ENCODE assay signal across 17 cellular contexts in the genomic region with DNA sequence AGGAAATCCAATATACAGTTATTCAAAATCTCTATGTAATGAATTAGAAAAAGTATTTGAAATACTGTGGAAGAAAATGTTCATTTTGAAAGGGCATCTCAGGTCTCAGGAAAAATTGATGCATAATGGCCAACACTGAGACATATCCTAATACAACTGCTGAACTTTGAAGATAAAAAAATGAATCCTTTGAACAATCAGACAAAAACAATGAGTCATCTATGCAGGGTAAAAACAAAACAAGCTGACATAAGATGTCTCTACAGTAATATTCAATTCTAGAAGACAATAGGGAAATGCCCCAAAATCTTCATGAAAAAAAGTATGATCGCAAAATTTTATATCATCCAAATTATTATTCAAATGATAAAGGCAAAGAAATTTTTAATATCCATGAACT. TPM values are rescaled to one million over a fixed set of nuclear protein-coding genes. Genes with fewer than 3 reads are reported as not detected.
A peak's percentile ranks its signal among the peaks of the same experiment; 100 is the strongest.
DNase-seq lines count a peak whose midpoint lies in the region; ATAC-seq, FAIRE-seq and TF ChIP-seq lines count a peak whose summit lies in the region.
"Had no signal": no experiment of that assay in that cellular context is flagged by ENCODE, and none has a peak within 500 bp of the region (broad histone marks: within the 10 kb centered on the region; RNA-seq: fewer than 3 reads in every experiment).

No MANE protein-coding gene starts in this region.

- H3K9me3 Mint-ChIP-seq in activated T-cell treated with anti-CD3 and anti-CD28 coated beads, Interleukin-2, amount 50 U/mL, for 24 hours, result no peaks in the 10 kb centered on the region
- no peaks in the 10 kb centered on the region for H3K9me3 Mint-ChIP-seq in activated CD4-positive, alpha-beta memory T cell treated with anti-CD3 and anti-CD28 coated beads for 36 hours
- H3K9me3 Mint-ChIP-seq: CD4-positive, alpha-beta memory T cell had no signal

- H3K27ac Mint-ChIP-seq in activated T-cell treated with anti-CD3 and anti-CD28 coated beads, Interleukin-2, amount 50 U/mL, for 24 hours, result peak overlapping the region; percentile 69
- H3K27ac Mint-ChIP-seq in activated CD4-positive, alpha-beta memory T cell treated with anti-CD3 and anti-CD28 coated beads for 36 hours, result no peak overlapping the region
- H3K27ac Mint-ChIP-seq: CD4-positive, alpha-beta memory T cell had no signal

- POLR2A ChIA-PET in activated CD4-positive, alpha-beta memory T cell treated with anti-CD3 and anti-CD28 coated beads for 36 hours (lab: Charles Lee), result no interaction called here

- no peak for FAIRE-seq in GM12892 (lab: Jason Lieb, UNC)

- peak; percentile 81 for ATAC-seq in stimulated activated naive CD8-positive, alpha-beta T cell treated with anti-CD3 and anti-CD28 coated beads, Interleukin-15, Interleukin-2, amounts not matched to agents 100 U/mL and 50 U/mL, for 24 hours
- ATAC-seq: left ventricle myocardium superior had no signal

- H3K27me3 Mint-ChIP-seq in activated T-cell treated with anti-CD3 and anti-CD28 coated beads, Interleukin-2, amount 50 U/mL, for 24 hours, result no peaks in the 10 kb centered on the region
- H3K27me3 Mint-ChIP-seq in activated CD4-positive, alpha-beta memory T cell treated with anti-CD3 and anti-CD28 coated beads for 36 hours, result no peaks in the 10 kb centered on the region
- H3K27me3 Mint-ChIP-seq: CD4-positive, alpha-beta memory T cell had no signal

- no peak for DNase-seq in activated T-cell treated with anti-CD3 and anti-CD28 coated beads, Interleukin-2, amount 50 U/mL, for 24 hours
- DNase-seq in activated T-cell treated with anti-CD3 and anti-CD28 coated beads, Interleukin-2, amount 50 U/mL, for 1 hour, result no peak
- DNase-seq in NCI-H226 (peak; percentile 18), dermis blood vessel endothelial cell (peak; percentile 71), GM12892 (ENCODE audit: insufficient read length) (no peak)
- DNase-seq in stimulated activated naive CD8-positive, alpha-beta T cell treated with anti-CD3 and anti-CD28 coated beads, Interleukin-15, Interleukin-2, amounts not matched to agents 100 U/mL and 50 U/mL, for 24 hours, result no peak
- no peak for DNase-seq in activated CD4-positive, alpha-beta memory T cell treated with anti-CD3 and anti-CD28 coated beads for 36 hours
- no peak for DNase-seq in activated CD8-positive, alpha-beta memory T cell treated with anti-CD3 and anti-CD28 coated beads, Interleukin-2, amount 50 U/mL, for 48 hours
- DNase-seq: caudate nucleus; CD4-positive, alpha-beta memory T cell; DMS79; effector CD4-positive, alpha-beta T cell; esophagus squamous epithelium; head of caudate nucleus; left ventricle myocardium superior; NCI-H2029; T1000 had no signal

- intact Hi-C loops in activated CD4-positive, alpha-beta memory T cell treated with anti-CD3 and anti-CD28 coated beads for 36 hours (cut with micrococcal nuclease), result loop anchor here (1.0 to 5.0 kb wide), 5 partner anchors 20 to 385 kb away; partner anchors contain the start of gene ZNF280D

- TF ChIP-seq POLR2A in GM12892 (IDR thresholded peaks at IDR 0.05; ENCODE audit: low read depth, low read length), result no peak

- CTCF ChIA-PET in activated CD4-positive, alpha-beta memory T cell treated with anti-CD3 and anti-CD28 coated beads for 36 hours (lab: Charles Lee), result no interaction called here

- H3K4me3 Mint-ChIP-seq in activated T-cell treated with anti-CD3 and anti-CD28 coated beads, Interleukin-2, amount 50 U/mL, for 24 hours, result no peak overlapping the region
- H3K4me3 Mint-ChIP-seq in activated CD4-positive, alpha-beta memory T cell treated with anti-CD3 and anti-CD28 coated beads for 36 hours, result no peak overlapping the region
- H3K4me3 Mint-ChIP-seq: CD4-positive, alpha-beta memory T cell had no signal

- peaks cover 26% of the 10 kb centered on the region for H3K4me1 Mint-ChIP-seq in activated T-cell treated with anti-CD3 and anti-CD28 coated beads, Interleukin-2, amount 50 U/mL, for 24 hours (ENCODE audit: low read depth)
- peaks cover 23% of the 10 kb centered on the region for H3K4me1 Mint-ChIP-seq in activated CD4-positive, alpha-beta memory T cell treated with anti-CD3 and anti-CD28 coated beads for 36 hours (ENCODE audit: low read depth)

- H3K36me3 Mint-ChIP-seq in activated T-cell treated with anti-CD3 and anti-CD28 coated beads, Interleukin-2, amount 50 U/mL, for 24 hours (ENCODE audit: low read depth), result no peaks in the 10 kb centered on the region
- no peaks in the 10 kb centered on the region for H3K36me3 Mint-ChIP-seq in activated CD4-positive, alpha-beta memory T cell treated with anti-CD3 and anti-CD28 coated beads for 36 hours
- H3K36me3 Mint-ChIP-seq: CD4-positive, alpha-beta memory T cell had no signal

RNA-seq across cellular contexts. Expression of gene ZNF280D, which starts 34.0 kb away (rescaled TPM):
- total RNA-seq in dermis blood vessel endothelial cell, result 25.7 and 37.9 TPM in 2 replicates
- total RNA-seq in activated CD4-positive, alpha-beta memory T cell treated with anti-CD3 and anti-CD28 coated beads for 36 hours, result 10 to 100 TPM; 18.0 to 19.3 TPM
- polyA plus RNA-seq in GM12892 (2012; ENCODE audit: missing spikeins), result 16.6 TPM

Comparison
In these comparisons a context has a peak if more than half of its experiments do, and no peak if none do; other contexts are left out.
1. DNase-seq: peak in NCI-H226 (single experiment) and dermis blood vessel endothelial cell (single experiment); none in activated T-cell treated with anti-CD3 and anti-CD28 coated beads, Interleukin-2, amount 50 U/mL, for 24 hours (single experiment), activated T-cell treated with anti-CD3 and anti-CD28 coated beads, Interleukin-2, amount 50 U/mL, for 1 hour (single experiment), stimulated activated naive CD8-positive, alpha-beta T cell treated with anti-CD3 and anti-CD28 coated beads, Interleukin-15, Interleukin-2, amounts not matched to agents 100 U/mL and 50 U/mL, for 24 hours (single experiment), activated CD4-positive, alpha-beta memory T cell treated with anti-CD3 and anti-CD28 coated beads for 36 hours (single experiment), GM12892 (single experiment) and activated CD8-positive, alpha-beta memory T cell treated with anti-CD3 and anti-CD28 coated beads, Interleukin-2, amount 50 U/mL, for 48 hours (single experiment).